In genomic region chr7:131031100-131031868, GRCh38 we compare ENCODE assay signal across 12 cellular contexts.
A peak's percentile ranks its signal among the peaks of the same experiment; 100 is the strongest.
DNase-seq lines count a peak whose midpoint lies in the region; ATAC-seq and TF ChIP-seq lines count a peak whose summit lies in the region.
"Had no signal": no experiment of that assay in that cellular context is flagged by ENCODE, and none has a peak within 500 bp of the region (broad histone marks: within the 10 kb centered on the region; RNA-seq: fewer than 3 reads in every experiment).

No MANE protein-coding gene starts in this region.

- H4K20me1 ChIP-seq in OCI-LY3 (ENCODE audit: insufficient read depth, low read length) = no peaks in the 10 kb centered on the region

- no peak overlapping the region for H2BK5ac ChIP-seq in mesendoderm (ENCODE audit: low read length)

- no peak overlapping the region for H3K27ac ChIP-seq in CD4-positive, alpha-beta T cell (ENCODE audit: low read depth, low read length)
- peak overlapping the region; percentile 94 for H3K27ac ChIP-seq in OCI-LY3 (ENCODE audit: low read length)
- no peak overlapping the region for H3K27ac ChIP-seq in mesendoderm (ENCODE audit: low read depth, low read length)
- H3K27ac ChIP-seq: BLaER1 treated with 17β-estradiol and CSF1 and Interleukin-3, amounts not matched to agents 10 nM and 100 nM had no signal

- no peak for DNase-seq in CD4-positive, alpha-beta T cell
- DNase-seq in GDM1 (lab: John Stamatoyannopoulos, UW) (no peak), mesendoderm (no peak), erythroblast (lab: John Stamatoyannopoulos, UW) (no peak)
- DNase-seq in stimulated activated CD8-positive, alpha-beta memory T cell treated with anti-CD3 and anti-CD28 coated beads, Interleukin-4, amount 100 ng/mL, for 48 hours = no peak
- DNase-seq: NCI-H2029 treated with DMSO at 0.1 percent for 48 hours had no signal

- H3K79me1 ChIP-seq in mesendoderm (ENCODE audit: low read length) = no peaks in the 10 kb centered on the region

- no peaks in the 10 kb centered on the region for H3K9me3 Mint-ChIP-seq in CD4-positive, alpha-beta T cell
- H3K9me3 Mint-ChIP-seq: neural crest cell had no signal

- no peak overlapping the region for H2BK120ac ChIP-seq in mesendoderm (ENCODE audit: low read depth, low read length)

- H3K9ac ChIP-seq in OCI-LY3 (ENCODE audit: low read length) (peak overlapping the region; percentile 87), mesendoderm (ENCODE audit: low read length) (no peak overlapping the region)
- H3K9ac ChIP-seq: BLaER1 treated with 17β-estradiol and CSF1 and Interleukin-3, amounts not matched to agents 10 nM and 100 nM had no signal

- no peak overlapping the region for H4K8ac ChIP-seq in mesendoderm (ENCODE audit: low read depth, low read length)

- no peak overlapping the region for H3K56ac ChIP-seq in mesendoderm (ENCODE audit: low read length)

- CTCF ChIA-PET in CD4-positive, alpha-beta T cell (lab: Charles Lee) = no interaction called here

- H3K4me3 ChIP-seq in OCI-LY3 (ENCODE audit: low read length) (peak overlapping the region; percentile 63), mesendoderm (ENCODE audit: low read length) (no peak overlapping the region)
- H3K4me3 ChIP-seq: BLaER1 treated with 17β-estradiol and CSF1 and Interleukin-3, amounts not matched to agents 10 nM and 100 nM had no signal

- H3K27me3 ChIP-seq in CD4-positive, alpha-beta T cell (ENCODE audit: control insufficient read depth, insufficient read depth, low read length) = no peaks in the 10 kb centered on the region
- H3K27me3 ChIP-seq in OCI-LY3 (ENCODE audit: low read depth, low read length) (no peaks in the 10 kb centered on the region), mesendoderm (ENCODE audit: insufficient read depth, low read length, poor library complexity) (no peaks in the 10 kb centered on the region)
- H3K27me3 ChIP-seq: BLaER1 treated with 17β-estradiol and CSF1 and Interleukin-3, amounts not matched to agents 10 nM and 100 nM had no signal

- H3K36me3 ChIP-seq in OCI-LY3 (replicated peaks; ENCODE audit: low read depth, low read length) (peaks cover 8% of the 10 kb centered on the region), mesendoderm (ENCODE audit: control insufficient read depth, insufficient read depth, low read length) (no peaks in the 10 kb centered on the region)

- no peak for ATAC-seq in CD4-positive, alpha-beta T cell (ENCODE audit: poor library complexity)
- peak; percentile 61 for ATAC-seq in GM18873 (IDR thresholded peaks at IDR 0.05; ENCODE audit: low FRiP score, unreplicated experiment)
- ATAC-seq in HG02763 (IDR thresholded peaks at IDR 0.05; ENCODE audit: unreplicated experiment) = peak; percentile 64

- H3K4me2 ChIP-seq in OCI-LY3 (ENCODE audit: low read length) (peak overlapping the region; percentile 95), mesendoderm (ENCODE audit: low read length) (no peak overlapping the region)

- peaks cover 46% of the 10 kb centered on the region for H3K79me2 ChIP-seq in OCI-LY3 (ENCODE audit: low read length)
- no peaks in the 10 kb centered on the region for H3K79me2 ChIP-seq in mesendoderm (ENCODE audit: control insufficient read depth, insufficient read depth, low read length)

- no CpG with 5 or more reads among the region's 7 CpGs for WGBS in mesendoderm (ENCODE audit: extremely low coverage, insufficient coverage, low lambda C conversion rate)

- H4K5ac ChIP-seq in mesendoderm (ENCODE audit: low read length) = no peak overlapping the region

- no peak overlapping the region for H2AK5ac ChIP-seq in mesendoderm (ENCODE audit: low read length)

- POLR2A ChIA-PET in CD4-positive, alpha-beta T cell (lab: Charles Lee) = no interaction called here

- no peak overlapping the region for H2BK15ac ChIP-seq in mesendoderm (replicated peaks; ENCODE audit: low read depth)

- H3K36me3 Mint-ChIP-seq in CD4-positive, alpha-beta T cell (ENCODE audit: low read depth) = peaks cover 75% of the 10 kb centered on the region

- TF ChIP-seq CTCF in CD4-positive, alpha-beta T cell (IDR thresholded peaks at IDR 0.05) = no peak
- no peak for TF ChIP-seq CTCF in OCI-LY3 (IDR thresholded peaks at IDR 0.05; ENCODE audit: low read depth, low read length)

- H3K18ac ChIP-seq in mesendoderm (ENCODE audit: low read length) = no peak overlapping the region

- H3K4me1 ChIP-seq in OCI-LY3 (ENCODE audit: low read length) (peaks cover 92% of the 10 kb centered on the region), mesendoderm (ENCODE audit: control insufficient read depth, low read depth, low read length) (no peaks in the 10 kb centered on the region)

- peak overlapping the region; percentile 79 for H3K27ac Mint-ChIP-seq in CD4-positive, alpha-beta T cell

- intact Hi-C loops in CD4-positive, alpha-beta T cell (cut with DNase I, micrococcal nuclease) = loop anchor here in 1 of 2 experiments (10.0 kb wide), 1 partner anchor 46 kb away; no protein-coding TSS in a partner anchor

- no peaks in the 10 kb centered on the region for H3K9me3 ChIP-seq in CD4-positive, alpha-beta T cell (ENCODE audit: control insufficient read depth, low read length)
- peaks cover 5% of the 10 kb centered on the region; the same call in 1 of the 2 replicates for H3K9me3 ChIP-seq in OCI-LY3 (ENCODE audit: insufficient read depth, low read length)
- H3K9me3 ChIP-seq: BLaER1 treated with 17β-estradiol and CSF1 and Interleukin-3, amounts not matched to agents 10 nM and 100 nM had no signal

- no peak overlapping the region for H3K4ac ChIP-seq in mesendoderm (ENCODE audit: low read depth, low read length)

- peaks cover 96% of the 10 kb centered on the region for H3K4me1 Mint-ChIP-seq in CD4-positive, alpha-beta T cell (ENCODE audit: low read depth)
- H3K4me1 Mint-ChIP-seq: neural crest cell had no signal

- TF ChIP-seq POLR2A in erythroblast (IDR thresholded peaks at IDR 0.05; ENCODE audit: low read length) = no peak

- H3K4me3 Mint-ChIP-seq in CD4-positive, alpha-beta T cell = peak overlapping the region; percentile 64
- H3K4me3 Mint-ChIP-seq: neural crest cell had no signal

- no peaks in the 10 kb centered on the region for H3K27me3 Mint-ChIP-seq in CD4-positive, alpha-beta T cell
- H3K27me3 Mint-ChIP-seq: brain had no signal

- H3K23ac ChIP-seq in mesendoderm (ENCODE audit: low read length) = no peak overlapping the region

- no peak overlapping the region for H2AFZ ChIP-seq in OCI-LY3 (ENCODE audit: low read depth, low read length)
